2 cellular contexts compared by ENCODE assay signal in genomic region chr21:46170436-46171193, GRCh38. TPM values are rescaled to one million over a fixed set of nuclear protein-coding genes. Genes with fewer than 3 reads are reported as not detected.
"Had no signal": no experiment of that assay in that cellular context is flagged by ENCODE, and none has a peak within 500 bp of the region (broad histone marks: within the 10 kb centered on the region; RNA-seq: fewer than 3 reads in every experiment).

No MANE protein-coding gene starts in this region.

RNA-seq across cellular contexts. Expression of gene FTCD, which starts 15.2 kb away (rescaled TPM):
- total RNA-seq: natural killer cell treated with Interleukin-12 subunit alpha and Interleukin-12 subunit beta and Interleukin-15 and Interleukin-18, amount 100 ng/mL, for 72 hours; SJSA1 had no signal
